ENCODE assay signal across 16 cellular contexts in the genomic region with DNA sequence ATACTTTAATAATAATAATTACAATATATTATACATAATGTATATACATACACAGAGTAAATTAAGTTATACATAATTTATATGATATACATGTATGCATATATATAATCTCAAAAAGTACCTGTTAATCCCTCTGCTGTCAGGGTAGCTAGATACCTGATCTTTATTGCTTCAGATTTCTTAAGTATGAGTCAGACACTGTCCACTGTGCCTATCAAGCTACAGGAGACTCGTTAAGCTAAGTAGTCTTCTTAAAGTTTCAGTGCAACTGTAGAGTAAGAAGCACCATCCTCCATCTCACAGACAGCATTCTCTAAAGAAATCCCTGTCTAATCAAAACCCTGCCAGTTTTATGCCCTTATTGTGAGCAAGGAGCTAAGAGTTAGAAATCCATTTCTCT.
A peak's percentile ranks its signal among the peaks of the same experiment; 100 is the strongest.
DNase-seq lines count a peak whose midpoint lies in the region; FAIRE-seq and TF ChIP-seq lines count a peak whose summit lies in the region.
"Had no signal": no experiment of that assay in that cellular context is flagged by ENCODE, and none has a peak within 500 bp of the region (broad histone marks: within the 10 kb centered on the region; RNA-seq: fewer than 3 reads in every experiment).

No MANE protein-coding gene starts in this region.

- H4K20me1 ChIP-seq in mammary epithelial cell (ENCODE audit: insufficient read depth, low read length) = no peaks in the 10 kb centered on the region

- H3K36me3 ChIP-seq in mammary epithelial cell (ENCODE audit: insufficient read depth, low read length) = no peaks in the 10 kb centered on the region
- H3K36me3 ChIP-seq: SJSA1 had no signal

- peak; percentile 49 for DNase-seq in DMS53 (lab: John Stamatoyannopoulos, UW)
- peak; percentile 5 for DNase-seq in HEK293T (ENCODE audit: extremely low spot score)
- peak; percentile 1 for DNase-seq in mammary epithelial cell
- DNase-seq in kidney tubule cell (ENCODE audit: low spot score) = peak; percentile 14
- DNase-seq in COR-L47 (lab: John Stamatoyannopoulos, UW) = no peak
- no peak for DNase-seq in HTR-8/SVneo (ENCODE audit: insufficient read length, low spot score)
- no peak for DNase-seq in NCI-H446 treated with DMSO at 0.1 percent for 48 hours (lab: John Stamatoyannopoulos, UW)
- DNase-seq: Caco-2, H9, IMR-90, Karpas-422, NCI-H1105, NCI-H1694, NCI-H226, PC-9 had no signal

- H3K4me2 ChIP-seq in mammary epithelial cell (ENCODE audit: insufficient read depth, low read depth, low read length) = no peak overlapping the region
- H3K4me2 ChIP-seq: PC-9 had no signal

- no peak overlapping the region for H2AFZ ChIP-seq in mammary epithelial cell (ENCODE audit: low read depth, low read length)
- H2AFZ ChIP-seq: PC-9 had no signal

- no peaks in the 10 kb centered on the region for H3K79me2 ChIP-seq in mammary epithelial cell (ENCODE audit: insufficient read depth, low read length)

- POLR2A ChIA-PET in HEK293T (lab: Yijun Ruan, JAX) = no interaction called here

- CTCF ChIA-PET in HEK293T (lab: Yijun Ruan, JAX) = interaction anchor here (1.0 kb wide), 1 partner anchor 20 kb away, joined by 4 read pairs; no protein-coding TSS in a partner anchor
- CTCF ChIA-PET in mammary epithelial cell (lab: Charles Lee; ENCODE audit: low non-redundant PET) = no interaction called here

- no peaks in the 10 kb centered on the region for H3K27me3 ChIP-seq in mammary epithelial cell (ENCODE audit: insufficient read depth, low read length)
- H3K27me3 ChIP-seq: SJSA1 had no signal

- no peak for FAIRE-seq in HTR-8/SVneo (lab: Jason Lieb, UNC)

- no peaks in the 10 kb centered on the region for H3K9me3 ChIP-seq in mammary epithelial cell (replicated peaks; ENCODE audit: insufficient read depth, low read length)
- H3K9me3 ChIP-seq: Caco-2, SJSA1 had no signal

- dilution Hi-C loops in mammary epithelial cell (cut with HindIII; ENCODE audit: low sequenced_read_pairs) = no loop called here

- in situ Hi-C loops in mammary epithelial cell (cut with MboI; ENCODE audit: low sequenced_read_pairs in 2 of 2) = no loop called here

- 0% methylated on average over 1 of the region's 1 CpG for WGBS in mammary epithelial cell (ENCODE audit: low coverage, missing lambda C conversion rate)

- intact Hi-C loops in mammary epithelial cell (cut with micrococcal nuclease) = no loop called here

- no peak for TF ChIP-seq CTCF in mammary epithelial cell (conservative IDR thresholded peaks at IDR 0.05 in 1 of 2, IDR thresholded peaks at IDR 0.05 in 1 of 2; ENCODE audit: extremely low read depth in 1 of 2, insufficient read depth in 1 of 2, low read depth in 1 of 2, low read length in 2 of 2)

- H3K9ac ChIP-seq in mammary epithelial cell (ENCODE audit: insufficient read depth, low read length) = no peak overlapping the region

- no peak overlapping the region for H3K4me3 ChIP-seq in mammary epithelial cell (replicated peaks in 1 of 3; ENCODE audit: insufficient read depth in 1 of 3, low read depth in 2 of 3, low read length in 3 of 3)
- H3K4me3 ChIP-seq: PC-9, SJSA1 had no signal

- H3K4me1 ChIP-seq in mammary epithelial cell (ENCODE audit: insufficient read depth, low read length) = no peaks in the 10 kb centered on the region
- H3K4me1 ChIP-seq: SJSA1 had no signal

- H3K27ac ChIP-seq in mammary epithelial cell (ENCODE audit: insufficient read depth, low read depth, low read length) = no peak overlapping the region
- H3K27ac ChIP-seq: PC-9, SJSA1 had no signal

- no TSS peak for BruUV-seq in mammary epithelial cell (replicated peaks; lab: Mats Ljungman, UMichigan)

TF ChIP-seq in HEK293T, 16 proteins besides CTCF, POLR2A, EP300 and RAD21:
- TF ChIP-seq, protein P1, sequence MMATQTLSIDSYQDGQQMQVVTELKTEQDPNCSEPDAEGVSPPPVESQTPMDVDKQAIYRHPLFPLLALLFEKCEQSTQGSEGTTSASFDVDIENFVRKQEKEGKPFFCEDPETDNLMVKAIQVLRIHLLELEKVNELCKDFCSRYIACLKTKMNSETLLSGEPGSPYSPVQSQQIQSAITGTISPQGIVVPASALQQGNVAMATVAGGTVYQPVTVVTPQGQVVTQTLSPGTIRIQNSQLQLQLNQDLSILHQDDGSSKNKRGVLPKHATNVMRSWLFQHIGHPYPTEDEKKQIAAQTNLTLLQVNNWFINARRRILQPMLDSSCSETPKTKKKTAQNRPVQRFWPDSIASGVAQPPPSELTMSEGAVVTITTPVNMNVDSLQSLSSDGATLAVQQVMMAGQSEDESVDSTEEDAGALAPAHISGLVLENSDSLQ (IDR thresholded peaks at IDR 0.05) = 0 out of 2 replicates have a peak, but pooled peaks have one; percentile 13
- TF ChIP-seq SUZ12 (IDR thresholded peaks at IDR 0.05) = no peak

Comparison
In these comparisons a context has a peak if more than half of its experiments do, and no peak if none do; other contexts are left out.
1. DNase-seq: peak in DMS53 (single experiment), HEK293T (single experiment), mammary epithelial cell (single experiment) and kidney tubule cell (single experiment); none in COR-L47 (single experiment), HTR-8/SVneo (single experiment) and NCI-H446 treated with DMSO at 0.1 percent for 48 hours (single experiment).